ENCODE assay signal across 1 cellular context in the genomic region with DNA sequence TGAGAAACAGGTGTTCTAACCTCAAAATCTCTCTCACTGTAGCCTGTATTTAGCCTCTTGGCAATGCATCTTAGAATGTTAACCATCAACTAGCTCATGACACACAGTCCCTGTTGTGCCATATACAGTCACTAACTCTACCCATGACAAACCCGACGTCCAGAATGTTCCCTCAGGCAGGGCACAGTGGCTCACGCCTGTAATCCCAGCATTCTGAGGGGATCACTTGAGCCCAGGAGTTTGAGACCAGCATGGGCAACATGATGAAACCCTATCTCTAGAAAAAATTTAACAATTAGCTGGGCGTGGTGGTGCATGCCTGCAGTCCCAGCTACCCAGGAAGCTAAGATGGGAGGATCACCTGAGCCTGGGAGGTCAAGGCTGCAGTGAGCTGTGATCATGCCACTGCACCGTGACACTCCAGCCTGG.
TF ChIP-seq lines count a peak whose summit lies in the region.

No MANE protein-coding gene starts in this region.

TF ChIP-seq in A549, 52 proteins besides CTCF, POLR2A, EP300 and RAD21 (continued from another document):
- TF ChIP-seq, protein P1, sequence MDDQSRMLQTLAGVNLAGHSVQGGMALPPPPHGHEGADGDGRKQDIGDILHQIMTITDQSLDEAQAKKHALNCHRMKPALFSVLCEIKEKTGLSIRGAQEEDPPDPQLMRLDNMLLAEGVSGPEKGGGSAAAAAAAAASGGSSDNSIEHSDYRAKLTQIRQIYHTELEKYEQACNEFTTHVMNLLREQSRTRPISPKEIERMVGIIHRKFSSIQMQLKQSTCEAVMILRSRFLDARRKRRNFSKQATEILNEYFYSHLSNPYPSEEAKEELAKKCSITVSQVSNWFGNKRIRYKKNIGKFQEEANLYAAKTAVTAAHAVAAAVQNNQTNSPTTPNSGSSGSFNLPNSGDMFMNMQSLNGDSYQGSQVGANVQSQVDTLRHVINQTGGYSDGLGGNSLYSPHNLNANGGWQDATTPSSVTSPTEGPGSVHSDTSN (IDR thresholded peaks at IDR 0.05) = no peak
- TF ChIP-seq, protein P2, sequence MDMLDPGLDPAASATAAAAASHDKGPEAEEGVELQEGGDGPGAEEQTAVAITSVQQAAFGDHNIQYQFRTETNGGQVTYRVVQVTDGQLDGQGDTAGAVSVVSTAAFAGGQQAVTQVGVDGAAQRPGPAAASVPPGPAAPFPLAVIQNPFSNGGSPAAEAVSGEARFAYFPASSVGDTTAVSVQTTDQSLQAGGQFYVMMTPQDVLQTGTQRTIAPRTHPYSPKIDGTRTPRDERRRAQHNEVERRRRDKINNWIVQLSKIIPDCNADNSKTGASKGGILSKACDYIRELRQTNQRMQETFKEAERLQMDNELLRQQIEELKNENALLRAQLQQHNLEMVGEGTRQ (IDR thresholded peaks at IDR 0.05) = no peak
- TF ChIP-seq ZNF302 (CRISPR knock-in tag; IDR thresholded peaks at IDR 0.05) = no peak
- no peak for TF ChIP-seq KDM5A (IDR thresholded peaks at IDR 0.05)
- TF ChIP-seq, protein P3, sequence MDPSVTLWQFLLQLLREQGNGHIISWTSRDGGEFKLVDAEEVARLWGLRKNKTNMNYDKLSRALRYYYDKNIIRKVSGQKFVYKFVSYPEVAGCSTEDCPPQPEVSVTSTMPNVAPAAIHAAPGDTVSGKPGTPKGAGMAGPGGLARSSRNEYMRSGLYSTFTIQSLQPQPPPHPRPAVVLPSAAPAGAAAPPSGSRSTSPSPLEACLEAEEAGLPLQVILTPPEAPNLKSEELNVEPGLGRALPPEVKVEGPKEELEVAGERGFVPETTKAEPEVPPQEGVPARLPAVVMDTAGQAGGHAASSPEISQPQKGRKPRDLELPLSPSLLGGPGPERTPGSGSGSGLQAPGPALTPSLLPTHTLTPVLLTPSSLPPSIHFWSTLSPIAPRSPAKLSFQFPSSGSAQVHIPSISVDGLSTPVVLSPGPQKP (IDR thresholded peaks at IDR 0.05; ENCODE audit: low read depth, low read length) = no peak
- no peak for TF ChIP-seq NFE2L2 (conservative IDR thresholded peaks at IDR 0.05; ENCODE audit: low read length)
